In the genomic region with DNA sequence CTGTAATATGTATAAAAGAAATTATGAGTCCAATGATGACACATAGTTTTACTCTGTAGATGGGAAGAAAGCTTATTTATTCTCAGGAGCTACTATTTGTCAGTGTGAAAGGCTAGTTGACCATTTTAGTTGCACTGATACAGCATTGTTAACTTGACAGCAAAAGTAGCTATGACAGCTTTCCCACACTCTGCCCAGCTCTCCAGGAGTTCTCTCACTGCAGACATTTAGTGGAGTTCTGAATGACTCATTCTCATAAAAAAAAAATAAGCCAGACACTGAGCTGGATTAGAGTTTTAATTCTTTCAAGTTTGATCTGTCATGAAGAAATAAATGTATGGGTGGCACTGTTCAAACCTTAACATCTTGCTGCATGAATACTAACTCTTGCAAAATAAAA, we compare ENCODE assay signal across 13 cellular contexts.
DNase-seq lines count a peak whose midpoint lies in the region; ATAC-seq and TF ChIP-seq lines count a peak whose summit lies in the region.
"Had no signal": no experiment of that assay in that cellular context is flagged by ENCODE, and none has a peak within 500 bp of the region (broad histone marks: within the 10 kb centered on the region; RNA-seq: fewer than 3 reads in every experiment).

No MANE protein-coding gene starts in this region.

- no peaks in the 10 kb centered on the region for H3K79me2 ChIP-seq in smooth muscle cell (ENCODE audit: low read depth)

- ATAC-seq in foreskin keratinocyte (peak; percentile 91), sciatic nerve (no peak), HG03342 (IDR thresholded peaks at IDR 0.05; ENCODE audit: unreplicated experiment) (no peak), HG03097 (IDR thresholded peaks at IDR 0.05; ENCODE audit: low FRiP score, unreplicated experiment) (no peak)

- intact Hi-C loops in sciatic nerve (cut with DNase I): no loop called here

- no peaks in the 10 kb centered on the region for H3K9me3 ChIP-seq in HEK293 (ENCODE audit: control insufficient read depth, insufficient read depth, low read depth, low read length)
- no peaks in the 10 kb centered on the region for H3K9me3 ChIP-seq in smooth muscle cell (replicated peaks; ENCODE audit: low read depth)

- H3K27me3 ChIP-seq in foreskin keratinocyte (no peaks in the 10 kb centered on the region), smooth muscle cell (ENCODE audit: low read depth) (no peaks in the 10 kb centered on the region)
- H3K27me3 ChIP-seq: dorsolateral prefrontal cortex had no signal

- H3K27ac ChIP-seq in HEK293 (ENCODE audit: extremely low read depth, low read depth, low read length) (no peak overlapping the region), foreskin keratinocyte (no peak overlapping the region), smooth muscle cell (ENCODE audit: low read depth) (peak overlapping the region; percentile 62)
- H3K27ac ChIP-seq: dorsolateral prefrontal cortex, SK-N-MC had no signal

- H3K4me3 ChIP-seq in HEK293 (ENCODE audit: low read depth, low read length): no peak overlapping the region
- no peak overlapping the region for H3K4me3 ChIP-seq in smooth muscle cell
- H3K4me3 ChIP-seq: dorsolateral prefrontal cortex, SK-N-MC had no signal

- POLR2A ChIA-PET in HEK293 (lab: Yijun Ruan, JAX): no interaction called here

- H3K36me3 ChIP-seq in HEK293 (ENCODE audit: control insufficient read depth in 2 of 2, insufficient read depth in 1 of 2, low read length in 2 of 2) (no peaks in the 10 kb centered on the region), smooth muscle cell (ENCODE audit: low read depth) (no peaks in the 10 kb centered on the region)

- DNase-seq in amniotic stem cell (lab: John Stamatoyannopoulos, UW) (peak; percentile 24), foreskin keratinocyte (peak; percentile 34 to 53), smooth muscle cell (lab: John Stamatoyannopoulos, UW; ENCODE audit: unreplicated experiment) (no peak), sciatic nerve (ENCODE audit: low spot score) (no peak), NOMO-1 (lab: John Stamatoyannopoulos, UW; ENCODE audit: unreplicated experiment in 2 of 2) (no peak)
- DNase-seq: activated CD4-positive, alpha-beta T cell treated with anti-CD3 and anti-CD28 coated beads for 4 hours; KG1; stimulated activated CD4-positive, alpha-beta T cell treated with anti-CD3 and anti-CD28 coated beads, Interleukin-12 subunit alpha, Interleukin-12 subunit beta, amount 100 ng/mL, for 4 hours had no signal

- H3K4me2 ChIP-seq in smooth muscle cell: peak overlapping the region; percentile 16

- H2AFZ ChIP-seq in smooth muscle cell (ENCODE audit: low read depth): no peak overlapping the region

- no peaks in the 10 kb centered on the region for H4K20me1 ChIP-seq in smooth muscle cell (ENCODE audit: low read depth)

- no peak overlapping the region for H3K9ac ChIP-seq in smooth muscle cell (ENCODE audit: low read depth)

- TF ChIP-seq CTCF in HEK293 (tag by site-specific recombination; IDR thresholded peaks at IDR 0.05) (no peak), foreskin keratinocyte (conservative IDR thresholded peaks at IDR 0.05) (no peak), smooth muscle cell (IDR thresholded peaks at IDR 0.05; ENCODE audit: borderline replicate concordance, insufficient read depth, poor library complexity, severe bottlenecking) (no peak)

- CTCF ChIA-PET in HEK293 (lab: Yijun Ruan, JAX): interaction anchor here (0.6 kb wide), 1 partner anchor 317 kb away, joined by 3 read pairs; no protein-coding TSS in a partner anchor

- H3F3A ChIP-seq in smooth muscle cell (ENCODE audit: low read depth): peaks cover 5% of the 10 kb centered on the region

- H3K4me1 ChIP-seq in HEK293 (ENCODE audit: control insufficient read depth, insufficient read depth, low read length): peaks cover 2% of the 10 kb centered on the region; the same call in 1 of the 2 replicates
- H3K4me1 ChIP-seq in foreskin keratinocyte: no peaks in the 10 kb centered on the region
- H3K4me1 ChIP-seq in smooth muscle cell (ENCODE audit: low read depth): peaks cover 16% of the 10 kb centered on the region

TF ChIP-seq in HEK293, 187 proteins besides CTCF, POLR2A, EP300 and RAD21:
- TF ChIP-seq ZNF121 (tag by site-specific recombination; IDR thresholded peaks at IDR 0.05) (no peak), PRDM10 (tag by site-specific recombination; IDR thresholded peaks at IDR 0.05) (no peak), PRDM1 (tag by site-specific recombination; IDR thresholded peaks at IDR 0.05) (0 out of 2 replicates have a peak, but pooled peaks have one; percentile 9), GLIS1 (tag by site-specific recombination; IDR thresholded peaks at IDR 0.05) (peak; percentile 26; the same call in 1 of the 2 replicates), ZNF664 (tag by site-specific recombination; IDR thresholded peaks at IDR 0.05) (peak; percentile 11; the same call in 1 of the 2 replicates), ZFP41 (tag by site-specific recombination; IDR thresholded peaks at IDR 0.05; ENCODE audit: borderline replicate concordance) (no peak), FEZF1 (tag by site-specific recombination; IDR thresholded peaks at IDR 0.05) (peak; percentile 47; the same call in 1 of the 2 replicates)
TF ChIP-seq in HEK293: peak in this region for 4.

Comparison
In these comparisons a context has a peak if more than half of its experiments do, and no peak if none do; other contexts are left out.
1. DNase-seq: peak in amniotic stem cell (single experiment) and foreskin keratinocyte (2 of 2); none in smooth muscle cell (single experiment), sciatic nerve (single experiment) and NOMO-1 (0 of 2).